ENCODE assay signal across 20 cellular contexts in the genomic region with DNA sequence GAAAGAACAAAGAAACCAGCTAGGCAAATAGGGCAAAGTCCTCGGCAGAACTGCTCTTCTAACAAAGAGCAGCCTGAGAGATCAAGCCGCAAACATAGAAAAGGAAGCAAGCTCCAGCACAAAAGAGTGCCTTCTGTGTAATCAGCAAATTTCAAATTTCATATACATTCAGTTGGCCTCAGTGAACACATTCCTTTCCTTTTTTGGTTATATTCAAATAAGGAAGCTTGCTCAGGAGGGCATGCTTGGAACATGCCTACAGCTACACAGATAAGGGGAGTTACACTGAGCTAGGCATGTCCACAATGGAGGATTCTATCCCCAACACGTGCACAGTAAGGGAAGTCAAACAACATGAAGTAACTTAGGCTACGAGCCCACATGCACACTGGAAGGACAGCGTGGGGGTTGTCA. TPM values are rescaled to one million over a fixed set of nuclear protein-coding genes. Genes with fewer than 3 reads are reported as not detected.
DNase-seq lines count a peak whose midpoint lies in the region; ATAC-seq and TF ChIP-seq lines count a peak whose summit lies in the region.
"Had no signal": no experiment of that assay in that cellular context is flagged by ENCODE, and none has a peak within 500 bp of the region (broad histone marks: within the 10 kb centered on the region; RNA-seq: fewer than 3 reads in every experiment).

No MANE protein-coding gene starts in this region.

- POLR2A ChIA-PET in activated CD8-positive, alpha-beta T cell treated with anti-CD3 and anti-CD28 coated beads for 36 hours (lab: Charles Lee), result interaction anchor here (0.6 kb wide), 1 partner anchor 8 kb away, joined by 3 read pairs; no protein-coding TSS in a partner anchor

- no peaks in the 10 kb centered on the region for H3K4me1 Mint-ChIP-seq in GM23338
- H3K4me1 Mint-ChIP-seq in activated T-cell treated with anti-CD3 and anti-CD28 coated beads, Interleukin-2, amount 50 U/mL, for 24 hours (ENCODE audit: low read depth), result peaks cover 7% of the 10 kb centered on the region
- H3K4me1 Mint-ChIP-seq in activated CD8-positive, alpha-beta T cell treated with anti-CD3 and anti-CD28 coated beads for 36 hours (ENCODE audit: low read depth), result peaks cover 6% of the 10 kb centered on the region
- H3K4me1 Mint-ChIP-seq: activated naive CD4-positive, alpha-beta T cell treated with anti-CD3 and anti-CD28 coated beads, Interleukin-2, amount 50 U/mL, for 24 hours; naive B cell had no signal

- TF ChIP-seq CTCF in GM23338 (conservative IDR thresholded peaks at IDR 0.05; ENCODE audit: low read depth in 2 of 2) (no peak), neural cell (IDR thresholded peaks at IDR 0.05; ENCODE audit: poor library complexity, severe bottlenecking) (no peak), transverse colon (IDR thresholded peaks at IDR 0.05) (no peak)
- no peak for TF ChIP-seq CTCF in activated CD8-positive, alpha-beta T cell treated with anti-CD3 and anti-CD28 coated beads for 36 hours (IDR thresholded peaks at IDR 0.05)

- TF ChIP-seq POLR2A in transverse colon (IDR thresholded peaks at IDR 0.05), result no peak

- H2AFZ ChIP-seq in GM23338 (peak overlapping the region; percentile 76; the same call in 1 of the 2 replicates), neural cell (ENCODE audit: low read depth, low read length) (peak overlapping the region; percentile 19)

- H3K4me3 Mint-ChIP-seq in GM23338, result no peak overlapping the region
- no peak overlapping the region for H3K4me3 Mint-ChIP-seq in activated T-cell treated with anti-CD3 and anti-CD28 coated beads, Interleukin-2, amount 50 U/mL, for 24 hours
- no peak overlapping the region for H3K4me3 Mint-ChIP-seq in activated CD8-positive, alpha-beta T cell treated with anti-CD3 and anti-CD28 coated beads for 36 hours
- H3K4me3 Mint-ChIP-seq: activated naive CD4-positive, alpha-beta T cell treated with anti-CD3 and anti-CD28 coated beads, Interleukin-2, amount 50 U/mL, for 24 hours; CD4-positive, alpha-beta T cell; naive B cell had no signal

- in situ Hi-C loops in transverse colon (cut with MboI; ENCODE audit: low pct_ligation_motif_present in 1 of 4, low pct_unique_long_range_greater_than_20kb in 1 of 4, low sequenced_read_pairs in 3 of 4), result no loop called here

- H3K9ac ChIP-seq in neural cell (ENCODE audit: low read length), result no peak overlapping the region

- H4K20me1 ChIP-seq in GM23338 (replicated peaks; ENCODE audit: insufficient read depth), result no peaks in the 10 kb centered on the region
- no peaks in the 10 kb centered on the region for H4K20me1 ChIP-seq in neural cell (ENCODE audit: insufficient read depth)

- H3K27ac ChIP-seq in GM23338 (ENCODE audit: low read depth) (no peak overlapping the region), epithelial cell of prostate (peak overlapping the region; percentile 16), neural cell (ENCODE audit: low read length) (no peak overlapping the region), transverse colon (no peak overlapping the region)
- H3K27ac ChIP-seq: prostate gland had no signal

- no peaks in the 10 kb centered on the region for H3K4me1 ChIP-seq in GM23338 (ENCODE audit: insufficient read depth)
- peaks cover 0 to 32% (median 8%) of the 10 kb centered on the region in 4 donors for H3K4me1 ChIP-seq in transverse colon
- H3K4me1 ChIP-seq: prostate gland had no signal

- H3F3A ChIP-seq in GM23338 (replicated peaks; ENCODE audit: low read depth) (no peaks in the 10 kb centered on the region), neural cell (ENCODE audit: insufficient read depth, low read length, poor library complexity, severe bottlenecking) (no peaks in the 10 kb centered on the region)

- peaks cover 10% of the 10 kb centered on the region for H3K36me3 Mint-ChIP-seq in GM23338 (ENCODE audit: low read depth)
- H3K36me3 Mint-ChIP-seq in activated T-cell treated with anti-CD3 and anti-CD28 coated beads, Interleukin-2, amount 50 U/mL, for 24 hours (ENCODE audit: low read depth), result no peaks in the 10 kb centered on the region
- H3K36me3 Mint-ChIP-seq in activated CD8-positive, alpha-beta T cell treated with anti-CD3 and anti-CD28 coated beads for 36 hours (ENCODE audit: low read depth), result no peaks in the 10 kb centered on the region
- H3K36me3 Mint-ChIP-seq: activated naive CD4-positive, alpha-beta T cell treated with anti-CD3 and anti-CD28 coated beads, Interleukin-2, amount 50 U/mL, for 24 hours had no signal

- no peaks in the 10 kb centered on the region for H3K79me2 ChIP-seq in GM23338 (replicated peaks; ENCODE audit: insufficient read depth)
- no peaks in the 10 kb centered on the region for H3K79me2 ChIP-seq in neural cell (replicated peaks; ENCODE audit: insufficient read depth, low read length)

- 20 to 48% methylated on average over 1 to 5 of the region's 5 CpGs for WGBS in transverse colon (ENCODE audit: low coverage in 1 of 2), 2 donors

- no peak for ATAC-seq in GM23338
- no peak for ATAC-seq in activated CD8-positive, alpha-beta T cell treated with anti-CD3 and anti-CD28 coated beads for 36 hours

- intact Hi-C loops in transverse colon (cut with DNase I; ENCODE audit: low total_unique reads), result no loop called here
- intact Hi-C loops in activated CD8-positive, alpha-beta T cell treated with anti-CD3 and anti-CD28 coated beads for 36 hours (cut with micrococcal nuclease), result no loop called here

- DNase-seq in GM23338 (ENCODE audit: low spot score), result no peak
- DNase-seq in OCI-M1 (lab: John Stamatoyannopoulos, UW), result peak; percentile 91
- DNase-seq in epithelial cell of prostate (ENCODE audit: low read depth, low spot score), result no peak
- no peak for DNase-seq in transverse colon
- no peak for DNase-seq in iPS-NIHi11 (ENCODE audit: low spot score)
- no peak for DNase-seq in activated T-cell treated with anti-CD3 and anti-CD28 coated beads, Interleukin-2, amount 50 U/mL, for 24 hours
- DNase-seq in activated CD8-positive, alpha-beta T cell treated with anti-CD3 and anti-CD28 coated beads for 36 hours, result no peak
- DNase-seq: activated CD4-positive, alpha-beta T cell treated with anti-CD3 and anti-CD28 coated beads, Interleukin-2, amount 50 U/mL, for 1 hour; activated T-cell treated with anti-CD3 and anti-CD28 coated beads for 4 hours; CD4-positive, alpha-beta T cell; naive B cell; NCI-H1694 treated with DMSO at 0.1 percent for 48 hours; NCI-H446 treated with DMSO at 0.1 percent for 48 hours; stimulated activated CD4-positive, alpha-beta T cell treated with anti-CD3 and anti-CD28 coated beads, Interleukin-4, amount 100 ng/mL, for 4 hours; substantia nigra; SW 1271 had no signal

- TF ChIP-seq EP300 in neural cell (conservative IDR thresholded peaks at IDR 0.05; ENCODE audit: poor library complexity, severe bottlenecking) (no peak), transverse colon (IDR thresholded peaks at IDR 0.05; ENCODE audit: low read depth) (no peak)

- peaks cover 2% of the 10 kb centered on the region for H3K27me3 Mint-ChIP-seq in GM23338 (ENCODE audit: insufficient read depth, low read depth, poor library complexity)
- H3K27me3 Mint-ChIP-seq in activated T-cell treated with anti-CD3 and anti-CD28 coated beads, Interleukin-2, amount 50 U/mL, for 24 hours, result peaks cover 36% of the 10 kb centered on the region
- peaks cover 22% of the 10 kb centered on the region for H3K27me3 Mint-ChIP-seq in activated CD8-positive, alpha-beta T cell treated with anti-CD3 and anti-CD28 coated beads for 36 hours

- CTCF ChIA-PET in activated CD8-positive, alpha-beta T cell treated with anti-CD3 and anti-CD28 coated beads for 36 hours (lab: Charles Lee), result no interaction called here

- no peak overlapping the region for H3K4me3 ChIP-seq in GM23338
- no peak overlapping the region for H3K4me3 ChIP-seq in neural cell (ENCODE audit: low read length)
- no peak overlapping the region for H3K4me3 ChIP-seq in transverse colon
- H3K4me3 ChIP-seq: lung, prostate gland had no signal

- H3K9me3 ChIP-seq in neural cell (ENCODE audit: low read length), result no peaks in the 10 kb centered on the region
- H3K9me3 ChIP-seq in transverse colon, result no peaks in the 10 kb centered on the region
- H3K9me3 ChIP-seq: prostate gland had no signal

- H3K36me3 ChIP-seq in GM23338 (ENCODE audit: insufficient read depth) (no peaks in the 10 kb centered on the region), neural cell (ENCODE audit: insufficient read depth, low read length) (no peaks in the 10 kb centered on the region), transverse colon (no peaks in the 10 kb centered on the region)
- H3K36me3 ChIP-seq: prostate gland had no signal

- H3K9me2 ChIP-seq in GM23338 (ENCODE audit: insufficient read depth) (peaks cover 14% of the 10 kb centered on the region), neural cell (ENCODE audit: insufficient read depth, low read length) (no peaks in the 10 kb centered on the region)

- H3K27ac Mint-ChIP-seq in GM23338, result no peak overlapping the region
- no peak overlapping the region for H3K27ac Mint-ChIP-seq in activated T-cell treated with anti-CD3 and anti-CD28 coated beads, Interleukin-2, amount 50 U/mL, for 24 hours
- H3K27ac Mint-ChIP-seq in activated CD8-positive, alpha-beta T cell treated with anti-CD3 and anti-CD28 coated beads for 36 hours, result no peak overlapping the region
- H3K27ac Mint-ChIP-seq: activated naive CD4-positive, alpha-beta T cell treated with anti-CD3 and anti-CD28 coated beads, Interleukin-2, amount 50 U/mL, for 24 hours; CD4-positive, alpha-beta T cell; naive B cell had no signal

- peaks cover 17% of the 10 kb centered on the region for H3K9me3 Mint-ChIP-seq in GM23338
- H3K9me3 Mint-ChIP-seq in activated T-cell treated with anti-CD3 and anti-CD28 coated beads, Interleukin-2, amount 50 U/mL, for 24 hours, result peaks cover 2% of the 10 kb centered on the region
- peaks cover 2% of the 10 kb centered on the region for H3K9me3 Mint-ChIP-seq in activated CD8-positive, alpha-beta T cell treated with anti-CD3 and anti-CD28 coated beads for 36 hours
- H3K9me3 Mint-ChIP-seq: activated naive CD4-positive, alpha-beta T cell treated with anti-CD3 and anti-CD28 coated beads, Interleukin-2, amount 50 U/mL, for 24 hours; CD4-positive, alpha-beta T cell had no signal

- H3K4me2 ChIP-seq in GM23338, result no peak overlapping the region
- H3K4me2 ChIP-seq in neural cell (ENCODE audit: low read length), result no peak overlapping the region

- H3K27me3 ChIP-seq in GM23338 (ENCODE audit: insufficient read depth) (no peaks in the 10 kb centered on the region), neural cell (ENCODE audit: insufficient read depth, low read depth, low read length) (no peaks in the 10 kb centered on the region), transverse colon (no peaks in the 10 kb centered on the region)

- no peak for TF ChIP-seq RAD21 in neural cell (conservative IDR thresholded peaks at IDR 0.05)

TF ChIP-seq in GM23338, 12 proteins besides CTCF, POLR2A, EP300 and RAD21 (continues in another document):
- no peak for TF ChIP-seq POLR2AphosphoS5 (IDR thresholded peaks at IDR 0.05; ENCODE audit: low read depth)

RNA-seq across cellular contexts. Expression of gene IL33, which starts 23.4 kb away (rescaled TPM):
- not detected in 2 replicates for total RNA-seq in GM23338 (2014; rRNA removed; shearing (Covaris generic))
- not detected in 2 replicates for polyA plus RNA-seq in GM23338 (2016; fragmentation: Nextera tagmentation; extraction: Ambion mirVana)
- polyA plus RNA-seq in neural cell, result not detected in 2 replicates
- polyA minus RNA-seq in neural cell, result not detected in 2 replicates
- 10 to 100 TPM in 1 of 4 donors, 1 to 10 TPM in 3; 2.2 to 25.1 (median 6.3) TPM for total RNA-seq in transverse colon
- total RNA-seq in activated CD8-positive, alpha-beta T cell treated with anti-CD3 and anti-CD28 coated beads for 36 hours, result not detected
- total RNA-seq: CD4-positive, alpha-beta T cell had no signal
